ENCODE assay signal across 21 cellular contexts in the genomic region with DNA sequence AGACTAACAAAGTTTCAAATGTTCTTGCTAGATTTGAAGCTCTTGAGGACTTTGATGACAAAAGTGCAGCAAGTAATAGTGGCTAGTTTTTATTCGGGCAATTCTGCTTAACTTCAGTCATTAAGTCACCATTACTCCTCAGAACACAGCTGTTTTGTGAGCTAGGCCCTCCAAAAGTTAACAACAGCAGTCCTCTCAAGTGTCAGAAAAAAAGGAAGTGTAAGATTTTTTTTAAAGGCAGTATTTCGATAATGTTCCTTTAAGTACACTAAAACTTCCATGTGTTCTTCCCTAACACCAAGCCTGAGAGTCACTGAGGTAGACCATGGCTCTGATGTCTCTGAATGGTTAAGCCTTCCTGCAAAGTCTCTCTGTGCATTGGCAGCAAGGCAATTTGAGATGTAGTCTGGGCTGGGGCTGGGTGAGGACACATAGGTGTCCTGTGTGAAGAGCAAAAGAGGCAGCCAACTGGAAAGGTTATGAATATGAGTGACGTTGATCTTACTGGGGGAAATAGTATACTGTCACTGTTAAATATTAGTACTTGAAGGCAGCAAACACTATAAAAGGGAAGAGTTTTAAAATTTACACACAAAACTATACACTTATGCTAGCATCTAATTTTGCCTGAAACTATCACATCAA.
A peak's percentile ranks its signal among the peaks of the same experiment; 100 is the strongest.
DNase-seq lines count a peak whose midpoint lies in the region; ATAC-seq and TF ChIP-seq lines count a peak whose summit lies in the region.
"Had no signal": no experiment of that assay in that cellular context is flagged by ENCODE, and none has a peak within 500 bp of the region (broad histone marks: within the 10 kb centered on the region; RNA-seq: fewer than 3 reads in every experiment).

No MANE protein-coding gene starts in this region.

- H3K27me3 ChIP-seq in neutrophil: no peaks in the 10 kb centered on the region
- H3K27me3 ChIP-seq: BE2C, suprapubic skin had no signal

- intact Hi-C loops in activated CD8-positive, alpha-beta T cell treated with anti-CD3 and anti-CD28 coated beads for 36 hours (cut with micrococcal nuclease): loop anchor here (10.0 kb wide), 3 partner anchors 56 to 106 kb away; no protein-coding TSS in a partner anchor

- H3K9me3 ChIP-seq in neutrophil: no peaks in the 10 kb centered on the region
- H3K9me3 ChIP-seq: BE2C, heart left ventricle, suprapubic skin had no signal

- H3K27ac Mint-ChIP-seq in activated CD8-positive, alpha-beta T cell treated with anti-CD3 and anti-CD28 coated beads for 36 hours: peak overlapping the region; percentile 69
- H3K27ac Mint-ChIP-seq in activated CD8-positive, alpha-beta T cell treated with anti-CD3 and anti-CD28 coated beads, Interleukin-2, amount 10 ng/mL, durations not matched to agents 7 days and 5 days: no peak overlapping the region
- peak overlapping the region; percentile 0 for H3K27ac Mint-ChIP-seq in activated naive CD8-positive, alpha-beta T cell treated with anti-CD3 and anti-CD28 coated beads for 36 hours
- H3K27ac Mint-ChIP-seq: activated naive CD4-positive, alpha-beta T cell treated with anti-CD3 and anti-CD28 coated beads, Interleukin-2, amount 10 ng/mL, durations not matched to agents 7 days and 5 days had no signal

- no peak for DNase-seq in activated CD8-positive, alpha-beta T cell treated with anti-CD3 and anti-CD28 coated beads for 36 hours
- DNase-seq in activated CD8-positive, alpha-beta T cell treated with anti-CD3 and anti-CD28 coated beads, Interleukin-2, amount 10 ng/mL, durations not matched to agents 7 days and 5 days: no peak
- no peak for DNase-seq in activated naive CD8-positive, alpha-beta T cell treated with anti-CD3 and anti-CD28 coated beads for 36 hours
- DNase-seq in SK-N-DZ (ENCODE audit: low spot score): no peak
- DNase-seq in cerebellar cortex (ENCODE audit: low spot score): no peak
- DNase-seq in NCI-H1417 (lab: John Stamatoyannopoulos, UW): no peak
- DNase-seq: activated CD4-positive, CD25-positive, alpha-beta regulatory T cell treated with anti-CD3 and anti-CD28 coated beads, Interleukin-2, amount 50 U/mL, for 72 hours; activated naive CD4-positive, alpha-beta T cell treated with anti-CD3 and anti-CD28 coated beads, Interleukin-2, amount 10 ng/mL, durations not matched to agents 7 days and 5 days; BE2C; cerebellar nuclear complex; DND-41; HCEC 1CT; heart left ventricle; mammary epithelial cell; NCI-H1417 treated with DMSO at 0.1 percent for 48 hours; NCI-H774; nucleus accumbens had no signal

- H3K4me1 Mint-ChIP-seq in activated CD8-positive, alpha-beta T cell treated with anti-CD3 and anti-CD28 coated beads for 36 hours (ENCODE audit: low read depth): peaks cover 65% of the 10 kb centered on the region
- H3K4me1 Mint-ChIP-seq in activated CD8-positive, alpha-beta T cell treated with anti-CD3 and anti-CD28 coated beads, Interleukin-2, amount 10 ng/mL, durations not matched to agents 7 days and 5 days (ENCODE audit: low read depth): peaks cover 43% of the 10 kb centered on the region
- peaks cover 48% of the 10 kb centered on the region for H3K4me1 Mint-ChIP-seq in activated naive CD8-positive, alpha-beta T cell treated with anti-CD3 and anti-CD28 coated beads for 36 hours

- H3K4me3 ChIP-seq in neutrophil (ENCODE audit: low read depth in 1 of 2, low read length in 1 of 2): no peak overlapping the region
- H3K4me3 ChIP-seq: heart left ventricle, suprapubic skin had no signal

- no peak for ATAC-seq in activated CD8-positive, alpha-beta T cell treated with anti-CD3 and anti-CD28 coated beads for 36 hours
- ATAC-seq in activated CD8-positive, alpha-beta T cell treated with anti-CD3 and anti-CD28 coated beads, Interleukin-2, amount 10 ng/mL, durations not matched to agents 7 days and 5 days: no peak
- peak; percentile 45 for ATAC-seq in HG02610 (IDR thresholded peaks at IDR 0.05; ENCODE audit: unreplicated experiment)
- ATAC-seq: heart left ventricle, SK-N-SH treated with all-trans-retinoic acid at 6 μM for 48 hours had no signal

- no peaks in the 10 kb centered on the region for H3K36me3 ChIP-seq in neutrophil
- H3K36me3 ChIP-seq: BE2C, heart left ventricle, suprapubic skin had no signal

- no peaks in the 10 kb centered on the region for H3K27me3 Mint-ChIP-seq in activated CD8-positive, alpha-beta T cell treated with anti-CD3 and anti-CD28 coated beads for 36 hours
- no peaks in the 10 kb centered on the region for H3K27me3 Mint-ChIP-seq in activated CD8-positive, alpha-beta T cell treated with anti-CD3 and anti-CD28 coated beads, Interleukin-2, amount 10 ng/mL, durations not matched to agents 7 days and 5 days (ENCODE audit: low read depth)
- H3K27me3 Mint-ChIP-seq in activated naive CD8-positive, alpha-beta T cell treated with anti-CD3 and anti-CD28 coated beads for 36 hours: no peaks in the 10 kb centered on the region
- H3K27me3 Mint-ChIP-seq: activated naive CD4-positive, alpha-beta T cell treated with anti-CD3 and anti-CD28 coated beads, Interleukin-2, amount 10 ng/mL, durations not matched to agents 7 days and 5 days had no signal

- peak overlapping the region; percentile 58 for H3K27ac ChIP-seq in neutrophil
- H3K27ac ChIP-seq: heart left ventricle, suprapubic skin had no signal

- H3K9me3 Mint-ChIP-seq in activated CD8-positive, alpha-beta T cell treated with anti-CD3 and anti-CD28 coated beads for 36 hours: no peaks in the 10 kb centered on the region
- no peaks in the 10 kb centered on the region for H3K9me3 Mint-ChIP-seq in activated CD8-positive, alpha-beta T cell treated with anti-CD3 and anti-CD28 coated beads, Interleukin-2, amount 10 ng/mL, durations not matched to agents 7 days and 5 days (ENCODE audit: insufficient read depth)
- no peaks in the 10 kb centered on the region for H3K9me3 Mint-ChIP-seq in activated naive CD8-positive, alpha-beta T cell treated with anti-CD3 and anti-CD28 coated beads for 36 hours
- H3K9me3 Mint-ChIP-seq: activated naive CD4-positive, alpha-beta T cell treated with anti-CD3 and anti-CD28 coated beads, Interleukin-2, amount 10 ng/mL, durations not matched to agents 7 days and 5 days had no signal

- H3K4me3 Mint-ChIP-seq in activated CD8-positive, alpha-beta T cell treated with anti-CD3 and anti-CD28 coated beads for 36 hours: no peak overlapping the region
- no peak overlapping the region for H3K4me3 Mint-ChIP-seq in activated CD8-positive, alpha-beta T cell treated with anti-CD3 and anti-CD28 coated beads, Interleukin-2, amount 10 ng/mL, durations not matched to agents 7 days and 5 days
- H3K4me3 Mint-ChIP-seq in activated naive CD8-positive, alpha-beta T cell treated with anti-CD3 and anti-CD28 coated beads for 36 hours: no peak overlapping the region
- H3K4me3 Mint-ChIP-seq: activated naive CD4-positive, alpha-beta T cell treated with anti-CD3 and anti-CD28 coated beads, Interleukin-2, amount 10 ng/mL, durations not matched to agents 7 days and 5 days had no signal

- TF ChIP-seq CTCF in activated CD8-positive, alpha-beta T cell treated with anti-CD3 and anti-CD28 coated beads for 36 hours (IDR thresholded peaks at IDR 0.05): no peak
- TF ChIP-seq CTCF in neutrophil (IDR thresholded peaks at IDR 0.05): no peak

- CTCF ChIA-PET in activated CD8-positive, alpha-beta T cell treated with anti-CD3 and anti-CD28 coated beads for 36 hours (lab: Charles Lee): no interaction called here
- CTCF ChIA-PET in activated CD8-positive, alpha-beta T cell treated with anti-CD3 and anti-CD28 coated beads, Interleukin-2, amount 10 ng/mL, durations not matched to agents 7 days and 5 days (lab: Charles Lee): no interaction called here

- H3K4me1 ChIP-seq in neutrophil (ENCODE audit: control insufficient read depth in 1 of 2, insufficient read depth in 1 of 2, low read depth in 1 of 2, low read length in 1 of 2): peaks cover 17 to 23% of the 10 kb centered on the region in 2 experiments
- H3K4me1 ChIP-seq: BE2C had no signal

- peaks cover 34% of the 10 kb centered on the region for H3K36me3 Mint-ChIP-seq in activated CD8-positive, alpha-beta T cell treated with anti-CD3 and anti-CD28 coated beads for 36 hours (ENCODE audit: low read depth)
- H3K36me3 Mint-ChIP-seq in activated CD8-positive, alpha-beta T cell treated with anti-CD3 and anti-CD28 coated beads, Interleukin-2, amount 10 ng/mL, durations not matched to agents 7 days and 5 days (ENCODE audit: low read depth): peaks cover 35% of the 10 kb centered on the region
- H3K36me3 Mint-ChIP-seq in activated naive CD8-positive, alpha-beta T cell treated with anti-CD3 and anti-CD28 coated beads for 36 hours: peaks cover 41% of the 10 kb centered on the region

- POLR2A ChIA-PET in activated CD8-positive, alpha-beta T cell treated with anti-CD3 and anti-CD28 coated beads for 36 hours (lab: Charles Lee): no interaction called here
- POLR2A ChIA-PET in activated CD8-positive, alpha-beta T cell treated with anti-CD3 and anti-CD28 coated beads, Interleukin-2, amount 10 ng/mL, durations not matched to agents 7 days and 5 days (lab: Charles Lee): no interaction called here
